In the genomic region with DNA sequence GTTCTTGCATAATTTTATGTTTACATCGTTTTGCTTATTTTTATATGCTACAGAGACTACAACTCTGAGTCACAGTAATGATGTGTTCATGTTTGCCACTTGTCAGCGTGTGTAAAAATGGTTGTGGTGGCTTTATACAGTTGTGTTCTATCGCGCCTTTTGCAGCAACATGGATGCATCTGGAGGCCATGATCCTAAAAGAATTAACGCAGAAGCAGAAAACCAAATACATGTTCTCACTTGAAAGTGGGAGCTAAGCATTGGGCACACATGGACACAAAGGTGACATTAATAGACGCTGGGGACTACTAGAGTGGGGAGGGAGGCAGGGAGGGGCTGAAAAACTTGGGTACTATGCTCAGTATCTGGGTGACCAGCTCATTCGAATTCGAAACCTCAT, we compare ENCODE assay signal across 8 cellular contexts. TPM values are rescaled to one million over a fixed set of nuclear protein-coding genes. Genes with fewer than 3 reads are reported as not detected.
DNase-seq lines count a peak whose midpoint lies in the region; FAIRE-seq and TF ChIP-seq lines count a peak whose summit lies in the region.

No MANE protein-coding gene starts in this region.

- WGBS in small intestine, 3 donors: 54 to 65% (median 61%) methylated on average over 8 of the region's 8 CpGs

- H3K4me3 ChIP-seq in fibroblast of villous mesenchyme (ENCODE audit: low read depth, low read length) (peak overlapping the region; percentile 98), small intestine (ENCODE audit: low read depth in 1 of 2, low read length in 2 of 2) (peak overlapping the region in 1 of 2 donors; percentile 59)

- no peaks in the 10 kb centered on the region for H3K36me3 ChIP-seq in small intestine (ENCODE audit: control insufficient read depth in 2 of 2, insufficient read depth in 2 of 2, low read length in 2 of 2)

- no peak for FAIRE-seq in small intestine (lab: Jason Lieb, UNC)

- peaks cover 0 to 2% of the 10 kb centered on the region in 2 donors for H3K27me3 ChIP-seq in small intestine (ENCODE audit: control insufficient read depth in 2 of 2, insufficient read depth in 2 of 2, low read length in 2 of 2)

- H3K9me3 ChIP-seq in small intestine (ENCODE audit: control insufficient read depth, low read depth): no peaks in the 10 kb centered on the region

- DNase-seq in activated T-cell treated with anti-CD3 and anti-CD28 coated beads for 1 hour (ENCODE audit: low read depth): peak; percentile 2
- DNase-seq in activated T-cell treated with anti-CD3 and anti-CD28 coated beads for 4 hours: no peak
- peak; percentile 42 for DNase-seq in activated CD4-positive, alpha-beta T cell treated with anti-CD3 and anti-CD28 coated beads for 48 hours
- DNase-seq in fibroblast of villous mesenchyme (ENCODE audit: low read depth): peak; percentile 22
- no peak for DNase-seq in small intestine
- no peak for DNase-seq in activated gamma-delta T cell treated with Interleukin-2 at 50 U/mL for 16 hours
- no peak for DNase-seq in iPS-NIHi7 (ENCODE audit: extremely low spot score)
- DNase-seq in NCI-H2171 treated with DMSO at 0.1 percent for 48 hours (lab: John Stamatoyannopoulos, UW): no peak

- TF ChIP-seq CTCF in fibroblast of villous mesenchyme (IDR thresholded peaks at IDR 0.05; ENCODE audit: insufficient read depth, low read depth, low read length): no peak

- H3K27ac ChIP-seq in small intestine (ENCODE audit: low read depth in 1 of 2, low read length in 1 of 2): peak overlapping the region; percentile 91 to 99

- H3K4me1 ChIP-seq in small intestine (ENCODE audit: control insufficient read depth in 2 of 2, insufficient read depth in 1 of 2, low read depth in 1 of 2, low read length in 1 of 2): peaks cover 0 to 2% of the 10 kb centered on the region in 2 donors

RNA-seq across cellular contexts. Expression of gene SEC23B, which starts 1.0 kb away (rescaled TPM):
- total RNA-seq in fibroblast of villous mesenchyme: 41.6 and 67.4 TPM in 2 replicates
- polyA plus RNA-seq in small intestine: 10 to 100 TPM; 17.2 to 27.6 (median 20.5) TPM

RNA-seq across cellular contexts. Expression of gene RBBP9, which starts 9.7 kb away (rescaled TPM):
- 15.5 and 20.3 TPM in 2 replicates for total RNA-seq in fibroblast of villous mesenchyme
- 1 to 10 TPM; 5.7 to 7.2 (median 7.2) TPM for polyA plus RNA-seq in small intestine

RNA-seq across cellular contexts. Expression of gene POLR3F, which starts 39.6 kb away (rescaled TPM):
- total RNA-seq in fibroblast of villous mesenchyme: 11.6 and 18.6 TPM in 2 replicates
- polyA plus RNA-seq in small intestine: 1 to 10 TPM; 4.9 to 7.0 (median 6.4) TPM

RNA-seq across cellular contexts. Expression of gene DZANK1, which starts 39.9 kb away (rescaled TPM):
- total RNA-seq in fibroblast of villous mesenchyme: 0.64 and 1.3 TPM in 2 replicates
- polyA plus RNA-seq in small intestine: under 1 TPM in 2 of 3 donors, not detected in 1; 0.54 to 0.85 TPM

Comparison
In these comparisons a context has a peak if more than half of its experiments do, and no peak if none do; other contexts are left out.
1. DNase-seq: peak in activated T-cell treated with anti-CD3 and anti-CD28 coated beads for 1 hour (single experiment), activated CD4-positive, alpha-beta T cell treated with anti-CD3 and anti-CD28 coated beads for 48 hours (single experiment) and fibroblast of villous mesenchyme (single experiment); none in activated T-cell treated with anti-CD3 and anti-CD28 coated beads for 4 hours (single experiment), small intestine (single experiment), activated gamma-delta T cell treated with Interleukin-2 at 50 U/mL for 16 hours (single experiment), iPS-NIHi7 (single experiment) and NCI-H2171 treated with DMSO at 0.1 percent for 48 hours (single experiment).